In genomic region chr10:3625959-3626751, GRCh38 we compare ENCODE assay signal across 10 cellular contexts.
DNase-seq lines count a peak whose midpoint lies in the region; ATAC-seq and TF ChIP-seq lines count a peak whose summit lies in the region.
"Had no signal": no experiment of that assay in that cellular context is flagged by ENCODE, and none has a peak within 500 bp of the region (broad histone marks: within the 10 kb centered on the region; RNA-seq: fewer than 3 reads in every experiment).

No MANE protein-coding gene starts in this region.

- no peaks in the 10 kb centered on the region for H3K36me3 Mint-ChIP-seq in Calu3 (ENCODE audit: insufficient read depth, unreplicated experiment)

- no TSS peak for BruUV-seq in Calu3 (replicated peaks; lab: Mats Ljungman, UMichigan)

- H3K14ac ChIP-seq in mesenchymal stem cell (ENCODE audit: low read length in 2 of 2) = no peak overlapping the region

- ATAC-seq in GM18861 (IDR thresholded peaks at IDR 0.05; ENCODE audit: unreplicated experiment) (peak; percentile 70), HG02588 (IDR thresholded peaks at IDR 0.05; ENCODE audit: unreplicated experiment) (peak; percentile 58), left lobe of liver (no peak)
- ATAC-seq: sciatic nerve had no signal

- peaks cover 5% of the 10 kb centered on the region for H3K4me1 Mint-ChIP-seq in Calu3 (ENCODE audit: low read depth, unreplicated experiment)

- peaks cover 3% of the 10 kb centered on the region for H3K9me3 Mint-ChIP-seq in Calu3 (ENCODE audit: low read depth, unreplicated experiment)

- no peak overlapping the region for H3K27ac Mint-ChIP-seq in Calu3 (ENCODE audit: unreplicated experiment)
- H3K27ac Mint-ChIP-seq: activated T-helper 1 cell treated with anti-CD3 and anti-CD28 coated beads, Interleukin-12 subunit alpha, Interleukin-12 subunit beta, Interleukin-2, Interleukin-4 antibody, amounts not matched to agents 30 ng/mL and 10 ng/mL and 1 ng/mL, durations not matched to agents 14 hours and 24 hours and 36 hours had no signal

- no peak overlapping the region for H2AFZ ChIP-seq in mesenchymal stem cell (ENCODE audit: low read depth, low read length)

- H4K8ac ChIP-seq in mesenchymal stem cell (ENCODE audit: low read length) = no peak overlapping the region

- DNase-seq in M059J (ENCODE audit: low read depth) (peak; percentile 75), mesenchymal stem cell (peak; percentile 83), left lobe of liver (ENCODE audit: low spot score) (no peak), head of caudate nucleus (no peak), Calu3 (no peak), GM13976 (ENCODE audit: low spot score) (no peak)

- H2AK5ac ChIP-seq in mesenchymal stem cell (ENCODE audit: low read length, severe bottlenecking) = peak overlapping the region; percentile 43

- H2BK120ac ChIP-seq in mesenchymal stem cell (ENCODE audit: low read depth, low read length) = no peak overlapping the region

- H3K9me3 ChIP-seq in mesenchymal stem cell (ENCODE audit: control insufficient read depth, low read length) = no peaks in the 10 kb centered on the region

- no peak overlapping the region for H2BK15ac ChIP-seq in mesenchymal stem cell (ENCODE audit: low read depth, poor library complexity, severe bottlenecking)

- peaks cover 4% of the 10 kb centered on the region for H3K4me1 ChIP-seq in mesenchymal stem cell (ENCODE audit: control insufficient read depth, insufficient read depth, low read depth, low read length)

- H3K4me2 ChIP-seq in mesenchymal stem cell (ENCODE audit: low read length, poor library complexity, severe bottlenecking) = peak overlapping the region; percentile 25

- no peak overlapping the region for H3K4ac ChIP-seq in mesenchymal stem cell (ENCODE audit: low read depth in 1 of 2, low read length in 2 of 2)

- no peak overlapping the region for H3K9ac ChIP-seq in mesenchymal stem cell (ENCODE audit: low read length)

- no peak for TF ChIP-seq CTCF in Calu3 (IDR thresholded peaks at IDR 0.05; ENCODE audit: unreplicated experiment)
- TF ChIP-seq CTCF in GM13976 (IDR thresholded peaks at IDR 0.05; ENCODE audit: borderline replicate concordance, control extremely low read depth, extremely low read depth, insufficient read depth, missing control alignments) = no peak

- H3K27ac ChIP-seq in mesenchymal stem cell (ENCODE audit: low read length, poor library complexity, severe bottlenecking) = peak overlapping the region; percentile 51

- no peak overlapping the region for H3K23ac ChIP-seq in mesenchymal stem cell (ENCODE audit: low read length in 2 of 2)

- peaks cover 4% of the 10 kb centered on the region for H3K79me1 ChIP-seq in mesenchymal stem cell (replicated peaks; ENCODE audit: low read length, poor library complexity, severe bottlenecking)

- H3K27me3 ChIP-seq in mesenchymal stem cell (ENCODE audit: control insufficient read depth in 1 of 2, insufficient read depth in 1 of 2, low read length in 2 of 2) = no peaks in the 10 kb centered on the region

- no peak overlapping the region for H4K91ac ChIP-seq in mesenchymal stem cell (ENCODE audit: low read length)

- H3K18ac ChIP-seq in mesenchymal stem cell (ENCODE audit: low read depth in 1 of 2, low read length in 2 of 2) = peak overlapping the region in 1 of 2 experiments; percentile 50

- no peak overlapping the region for H3K4me3 Mint-ChIP-seq in Calu3 (ENCODE audit: low read depth, unreplicated experiment)
- H3K4me3 Mint-ChIP-seq: activated T-helper 1 cell treated with anti-CD3 and anti-CD28 coated beads, Interleukin-12 subunit alpha, Interleukin-12 subunit beta, Interleukin-2, Interleukin-4 antibody, amounts not matched to agents 30 ng/mL and 10 ng/mL and 1 ng/mL, durations not matched to agents 14 hours and 24 hours and 36 hours had no signal

- no peak overlapping the region for H2BK12ac ChIP-seq in mesenchymal stem cell (ENCODE audit: low read length in 2 of 2)

- CTCF ChIA-PET in Calu3 (lab: Charles Lee) = no interaction called here

- no peak overlapping the region for H2BK5ac ChIP-seq in mesenchymal stem cell (ENCODE audit: low read depth, low read length, poor library complexity, severe bottlenecking)

- in situ Hi-C loops in GM13976 (cut with MboI; ENCODE audit: low sequenced_read_pairs, unreplicated experiment) = no loop called here

- intact Hi-C loops in head of caudate nucleus (cut with DNase I) (no loop called here), Calu3 (cut with micrococcal nuclease; ENCODE audit: unreplicated experiment) (no loop called here)

- H3K4me3 ChIP-seq in mesenchymal stem cell (ENCODE audit: insufficient read depth in 1 of 2, low read depth in 1 of 2, low read length in 2 of 2) = no peak overlapping the region

- H3K27me3 Mint-ChIP-seq in Calu3 (ENCODE audit: unreplicated experiment) = no peaks in the 10 kb centered on the region

- H3K36me3 ChIP-seq in mesenchymal stem cell (ENCODE audit: control insufficient read depth in 1 of 2, insufficient read depth in 2 of 2, low read depth in 1 of 2, low read length in 2 of 2) = no peaks in the 10 kb centered on the region

- 64% methylated on average over 11 of the region's 11 CpGs for WGBS in mesenchymal stem cell

Comparison
In these comparisons a context has a peak if more than half of its experiments do, and no peak if none do; other contexts are left out.
1. DNase-seq: peak in M059J (single experiment) and mesenchymal stem cell (single experiment); none in left lobe of liver (single experiment), head of caudate nucleus (0 of 42), Calu3 (single experiment) and GM13976 (single experiment).